6 cellular contexts compared by ENCODE assay signal in genomic region chr16:88263681-88264287, GRCh38.
DNase-seq lines count a peak whose midpoint lies in the region; ATAC-seq and TF ChIP-seq lines count a peak whose summit lies in the region.
"Not testable (repeated sequence)": the region's sequence is repeated elsewhere in the genome, so short reads cannot be mapped to it uniquely, and the experiment has no call there.

No MANE protein-coding gene starts in this region.

- ATAC-seq in stimulated activated effector memory CD8-positive, alpha-beta T cell treated with anti-CD3 and anti-CD28 coated beads, Interleukin-12 subunit alpha, Interleukin-12 subunit beta, amount 100 ng/mL, for 72 hours, result not testable (repeated sequence)

- H3K4me2 ChIP-seq in SK-N-SH; mesenchymal stem cell (ENCODE audit: low read length, poor library complexity, severe bottlenecking): not testable (repeated sequence)

- H2AFZ ChIP-seq in SK-N-SH (ENCODE audit: low read depth); mesenchymal stem cell (ENCODE audit: low read depth, low read length): not testable (repeated sequence)

- H3K4me1 ChIP-seq in SK-N-SH (ENCODE audit: control insufficient read depth in 1 of 2, insufficient read depth in 2 of 2, low read depth in 1 of 2, low read length in 1 of 2) (peaks cover 0 to 42% of the 10 kb centered on the region in 2 experiments; a peak in 1 of 4 replicates), mesenchymal stem cell (ENCODE audit: control insufficient read depth, insufficient read depth, low read depth, low read length) (peaks cover 45% of the 10 kb centered on the region), ovary (ENCODE audit: insufficient read depth) (peaks cover 17% of the 10 kb centered on the region)

- H3K27ac ChIP-seq in SK-N-SH (ENCODE audit: low read depth in 2 of 2, low read length in 1 of 2) (peak overlapping the region in 1 of 2 experiments; percentile 82; a peak in 1 of 4 replicates), ovary (peak overlapping the region; percentile 9 to 66)
- not testable (repeated sequence) for H3K27ac ChIP-seq in mesenchymal stem cell (ENCODE audit: low read length, poor library complexity, severe bottlenecking)

- H2AK5ac ChIP-seq in mesenchymal stem cell (ENCODE audit: low read length, severe bottlenecking), result peak overlapping the region; percentile 92

- WGBS in SK-N-SH (ENCODE audit: low lambda C conversion rate), result 93% methylated on average over 10 of the region's 17 CpGs
- 91% methylated on average over 9 of the region's 17 CpGs for WGBS in mesenchymal stem cell
- 93 to 98% methylated on average over 12 to 14 of the region's 17 CpGs; no CpG with 5 or more reads in 1 of the 3 donors for WGBS in ovary, 3 donors

- peak overlapping the region; percentile 99 for H2BK15ac ChIP-seq in mesenchymal stem cell (ENCODE audit: low read depth, poor library complexity, severe bottlenecking)

- H3K9ac ChIP-seq in SK-N-SH; mesenchymal stem cell (ENCODE audit: low read length): not testable (repeated sequence)

- TF ChIP-seq CTCF in Calu3 (IDR thresholded peaks at IDR 0.05; ENCODE audit: unreplicated experiment); SK-N-SH (IDR thresholded peaks at IDR 0.05); ovary (IDR thresholded peaks at IDR 0.05): not testable (repeated sequence)

- CTCF ChIA-PET in Calu3 (lab: Charles Lee); SK-N-SH (lab: Yijun Ruan, JAX): not testable (repeated sequence)

- not testable (repeated sequence) for H3K14ac ChIP-seq in mesenchymal stem cell (ENCODE audit: low read length in 2 of 2)

- not testable (repeated sequence) for TF ChIP-seq EP300 in SK-N-SH (IDR thresholded peaks at IDR 0.05; ENCODE audit: borderline replicate concordance in 1 of 2, low read depth in 1 of 2, low read length in 1 of 2); ovary (IDR thresholded peaks at IDR 0.05)

- not testable (repeated sequence) for TF ChIP-seq POLR2A in ovary (IDR thresholded peaks at IDR 0.05)

- not testable (repeated sequence) for H4K20me1 ChIP-seq in SK-N-SH (ENCODE audit: insufficient read depth)

- not testable (repeated sequence) for H3K9me3 Mint-ChIP-seq in Calu3 (ENCODE audit: low read depth, unreplicated experiment); dendritic cell treated with granulocyte-macrophage colony-stimulating factor and Interleukin-4, amounts not matched to agents 40 ng/mL and 50 ng/mL, for 4 days; stimulated activated effector memory CD8-positive, alpha-beta T cell treated with anti-CD3 and anti-CD28 coated beads, Interleukin-12 subunit alpha, Interleukin-12 subunit beta, amount 100 ng/mL, for 72 hours

- H3K4me1 Mint-ChIP-seq in Calu3 (ENCODE audit: low read depth, unreplicated experiment), result peaks cover 22% of the 10 kb centered on the region
- H3K4me1 Mint-ChIP-seq in dendritic cell treated with granulocyte-macrophage colony-stimulating factor and Interleukin-4, amounts not matched to agents 40 ng/mL and 50 ng/mL, for 4 days (ENCODE audit: low read depth), result peaks cover 35% of the 10 kb centered on the region
- H3K4me1 Mint-ChIP-seq in stimulated activated effector memory CD8-positive, alpha-beta T cell treated with anti-CD3 and anti-CD28 coated beads, Interleukin-12 subunit alpha, Interleukin-12 subunit beta, amount 100 ng/mL, for 72 hours, result peaks cover 26% of the 10 kb centered on the region

- peak overlapping the region; percentile 96 to 97 for H2BK12ac ChIP-seq in mesenchymal stem cell (ENCODE audit: low read length in 2 of 2)

- H3K27me3 ChIP-seq in SK-N-SH (ENCODE audit: insufficient read depth); mesenchymal stem cell (ENCODE audit: control insufficient read depth in 1 of 2, insufficient read depth in 1 of 2, low read length in 2 of 2); ovary: not testable (repeated sequence)

- BruUV-seq in Calu3 (replicated peaks; lab: Mats Ljungman, UMichigan), result not testable (repeated sequence)

- H3K36me3 Mint-ChIP-seq in Calu3 (ENCODE audit: insufficient read depth, unreplicated experiment), result peaks cover 36% of the 10 kb centered on the region
- not testable (repeated sequence) for H3K36me3 Mint-ChIP-seq in dendritic cell treated with granulocyte-macrophage colony-stimulating factor and Interleukin-4, amounts not matched to agents 40 ng/mL and 50 ng/mL, for 4 days (ENCODE audit: low read depth); stimulated activated effector memory CD8-positive, alpha-beta T cell treated with anti-CD3 and anti-CD28 coated beads, Interleukin-12 subunit alpha, Interleukin-12 subunit beta, amount 100 ng/mL, for 72 hours

- H4K8ac ChIP-seq in mesenchymal stem cell (ENCODE audit: low read length), result peak overlapping the region; percentile 88

- not testable (repeated sequence) for H3K9me3 ChIP-seq in SK-N-SH; mesenchymal stem cell (ENCODE audit: control insufficient read depth, low read length); ovary

- peak overlapping the region; percentile 69 for H3K4me3 Mint-ChIP-seq in Calu3 (ENCODE audit: low read depth, unreplicated experiment)
- not testable (repeated sequence) for H3K4me3 Mint-ChIP-seq in dendritic cell treated with granulocyte-macrophage colony-stimulating factor and Interleukin-4, amounts not matched to agents 40 ng/mL and 50 ng/mL, for 4 days
- peak overlapping the region; percentile 63 for H3K4me3 Mint-ChIP-seq in stimulated activated effector memory CD8-positive, alpha-beta T cell treated with anti-CD3 and anti-CD28 coated beads, Interleukin-12 subunit alpha, Interleukin-12 subunit beta, amount 100 ng/mL, for 72 hours

- H3K23ac ChIP-seq in mesenchymal stem cell (ENCODE audit: low read length in 2 of 2), result peak overlapping the region in 1 of 2 experiments; percentile 35

- POLR2A ChIA-PET in SK-N-SH (lab: Yijun Ruan, JAX), result not testable (repeated sequence)

- H3F3A ChIP-seq in SK-N-SH (replicated peaks; ENCODE audit: insufficient read depth), result not testable (repeated sequence)

- peak overlapping the region; percentile 97 for H2BK120ac ChIP-seq in mesenchymal stem cell (ENCODE audit: low read depth, low read length)

- TF ChIP-seq RAD21 in SK-N-SH (IDR thresholded peaks at IDR 0.05; ENCODE audit: low read length), result not testable (repeated sequence)

- not testable (repeated sequence) for H3K4me3 ChIP-seq in SK-N-SH (ENCODE audit: low read depth in 2 of 2, low read length in 1 of 2); mesenchymal stem cell (ENCODE audit: insufficient read depth in 1 of 2, low read depth in 1 of 2, low read length in 2 of 2); ovary

- not testable (repeated sequence) for H3K9me2 ChIP-seq in SK-N-SH

- H3K36me3 ChIP-seq in SK-N-SH (replicated peaks in 1 of 2; ENCODE audit: control insufficient read depth in 1 of 2, insufficient read depth in 2 of 2, low read length in 1 of 2); mesenchymal stem cell (ENCODE audit: control insufficient read depth in 1 of 2, insufficient read depth in 2 of 2, low read depth in 1 of 2, low read length in 2 of 2); ovary: not testable (repeated sequence)

- H3K79me1 ChIP-seq in mesenchymal stem cell (replicated peaks; ENCODE audit: low read length, poor library complexity, severe bottlenecking), result not testable (repeated sequence)

- not testable (repeated sequence) for H3K27me3 Mint-ChIP-seq in Calu3 (ENCODE audit: unreplicated experiment)
- peaks cover 74% of the 10 kb centered on the region for H3K27me3 Mint-ChIP-seq in dendritic cell treated with granulocyte-macrophage colony-stimulating factor and Interleukin-4, amounts not matched to agents 40 ng/mL and 50 ng/mL, for 4 days

- H2BK5ac ChIP-seq in mesenchymal stem cell (ENCODE audit: low read depth, low read length, poor library complexity, severe bottlenecking), result not testable (repeated sequence)

- not testable (repeated sequence) for H3K79me2 ChIP-seq in SK-N-SH (ENCODE audit: insufficient read depth)

- intact Hi-C loops in Calu3 (cut with micrococcal nuclease; ENCODE audit: unreplicated experiment); dendritic cell treated with granulocyte-macrophage colony-stimulating factor and Interleukin-4, amounts not matched to agents 40 ng/mL and 50 ng/mL, for 4 days (cut with micrococcal nuclease); ovary (cut with DNase I): not testable (repeated sequence)

- not testable (repeated sequence) for H3K27ac Mint-ChIP-seq in Calu3 (ENCODE audit: unreplicated experiment); stimulated activated effector memory CD8-positive, alpha-beta T cell treated with anti-CD3 and anti-CD28 coated beads, Interleukin-12 subunit alpha, Interleukin-12 subunit beta, amount 100 ng/mL, for 72 hours
- peak overlapping the region; percentile 66 for H3K27ac Mint-ChIP-seq in dendritic cell treated with granulocyte-macrophage colony-stimulating factor and Interleukin-4, amounts not matched to agents 40 ng/mL and 50 ng/mL, for 4 days

- not testable (repeated sequence) for DNase-seq in Calu3; mesenchymal stem cell; stimulated activated effector memory CD8-positive, alpha-beta T cell treated with anti-CD3 and anti-CD28 coated beads, Interleukin-12 subunit alpha, Interleukin-12 subunit beta, amount 100 ng/mL, for 72 hours (ENCODE audit: low spot score in 2 of 2)
- peak; percentile 7 for DNase-seq in SK-N-SH
- DNase-seq in ovary, result peak in 1 of 5 donors; percentile 52

- H4K91ac ChIP-seq in mesenchymal stem cell (ENCODE audit: low read length), result peak overlapping the region; percentile 97

- peak overlapping the region; percentile 89 to 94 for H3K18ac ChIP-seq in mesenchymal stem cell (ENCODE audit: low read depth in 1 of 2, low read length in 2 of 2)

- H3K4ac ChIP-seq in mesenchymal stem cell (ENCODE audit: low read depth in 1 of 2, low read length in 2 of 2), result peak overlapping the region; percentile 95 to 96
